1 cellular context compared by ENCODE assay signal in genomic region chr7:42090806-42091205, GRCh38.
TF ChIP-seq lines count a peak whose summit lies in the region.

No MANE protein-coding gene starts in this region.

TF ChIP-seq in GM23338, 12 proteins besides CTCF, POLR2A, EP300 and RAD21:
- TF ChIP-seq ZNF462 (CRISPR knock-in tag; IDR thresholded peaks at IDR 0.05) (no peak), NANOG (IDR thresholded peaks at IDR 0.05; ENCODE audit: borderline replicate concordance) (no peak), JUNB (IDR thresholded peaks at IDR 0.05; ENCODE audit: unreplicated experiment) (no peak), POLR2AphosphoS5 (IDR thresholded peaks at IDR 0.05; ENCODE audit: low read depth) (peak; percentile 56; the same call in 1 of the 2 replicates), REST (IDR thresholded peaks at IDR 0.05; ENCODE audit: unreplicated experiment) (no peak), ZNF114 (CRISPR knock-in tag; IDR thresholded peaks at IDR 0.05) (no peak), ZNF331 (CRISPR knock-in tag; IDR thresholded peaks at IDR 0.05; ENCODE audit: low read depth) (no peak), CREB1 (CRISPR knock-in tag; IDR thresholded peaks at IDR 0.05; ENCODE audit: low read depth) (no peak), EZH2phosphoT487 (IDR thresholded peaks at IDR 0.05; ENCODE audit: unreplicated experiment) (no peak), ETS1 (IDR thresholded peaks at IDR 0.05) (0 out of 2 replicates have a peak, but pooled peaks have one; percentile 27), STAT1 (IDR thresholded peaks at IDR 0.05; ENCODE audit: unreplicated experiment) (no peak)
